Comparison of ENCODE assay signal across 2 cellular contexts in genomic region chr9:77819672-77820071, GRCh38.
TF ChIP-seq lines count a peak whose summit lies in the region.

No MANE protein-coding gene starts in this region.

TF ChIP-seq in HepG2, 621 proteins besides CTCF, POLR2A, EP300 and RAD21 (continued from another document):
- no peak for TF ChIP-seq TARDBP (CRISPR knock-in tag; IDR thresholded peaks at IDR 0.05)
- TF ChIP-seq ZNF10 (CRISPR knock-in tag; IDR thresholded peaks at IDR 0.05; ENCODE audit: borderline replicate concordance, low read depth): no peak
- no peak for TF ChIP-seq CEBPG (CRISPR knock-in tag; IDR thresholded peaks at IDR 0.05)
- no peak for TF ChIP-seq GFI1 (CRISPR knock-in tag; IDR thresholded peaks at IDR 0.05; ENCODE audit: borderline replicate concordance)
- TF ChIP-seq ZNF264 (CRISPR knock-in tag; IDR thresholded peaks at IDR 0.05): no peak

TF ChIP-seq in SK-N-SH treated with all-trans-retinoic acid at 6 μM for 48 hours, 23 proteins besides CTCF, POLR2A, EP300 and RAD21 (continued from another document):
- TF ChIP-seq TSHZ2 (CRISPR knock-in tag; IDR thresholded peaks at IDR 0.05) (no peak), OSR1 (CRISPR knock-in tag; IDR thresholded peaks at IDR 0.05) (no peak), CSDC2 (CRISPR knock-in tag; IDR thresholded peaks at IDR 0.05) (no peak), BACH2 (CRISPR knock-in tag; IDR thresholded peaks at IDR 0.05; ENCODE audit: borderline replicate concordance) (no peak), POU6F1 (CRISPR knock-in tag; IDR thresholded peaks at IDR 0.05; ENCODE audit: borderline replicate concordance, low read depth) (no peak)
